1 cellular context compared by ENCODE assay signal in the genomic region with DNA sequence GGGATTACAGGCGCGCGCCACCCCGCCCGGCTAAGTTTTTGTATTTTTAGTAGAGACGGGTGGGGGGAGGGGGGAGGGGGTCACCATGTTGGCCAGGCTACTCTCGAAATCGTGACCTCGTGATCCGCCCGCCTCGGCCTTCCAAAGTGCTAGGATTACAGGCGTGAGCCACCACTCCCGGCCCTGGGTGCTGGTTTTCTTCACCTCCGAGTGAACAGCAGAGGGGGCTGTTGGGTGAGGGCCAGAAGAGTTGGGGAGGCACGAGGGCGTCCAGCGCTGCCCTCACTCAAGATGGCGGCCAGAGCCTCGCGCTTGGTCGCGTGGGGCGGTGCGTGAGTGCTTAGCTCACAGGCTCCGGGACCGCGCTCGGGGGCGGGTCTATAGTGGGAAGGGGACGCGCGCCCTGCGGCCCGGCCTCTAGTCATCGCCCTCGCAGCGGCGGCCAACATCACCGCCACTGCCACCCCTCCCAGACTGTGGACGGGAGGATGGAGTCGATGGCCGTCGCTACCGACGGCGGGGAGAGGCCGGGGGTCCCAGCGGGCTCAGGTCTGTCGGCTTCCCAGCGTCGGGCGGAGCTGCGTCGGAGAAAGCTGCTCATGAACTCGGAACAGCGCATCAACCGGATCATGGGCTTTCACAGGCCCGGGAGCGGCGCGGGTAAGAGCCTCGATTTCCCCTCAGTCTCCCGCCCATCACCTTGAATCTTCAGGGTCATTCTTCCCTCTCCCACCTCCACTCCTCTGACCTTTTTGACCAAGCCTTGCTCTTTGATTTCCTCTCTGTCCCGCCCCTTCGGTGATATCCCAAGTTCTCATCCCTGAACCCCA.
A peak's percentile ranks its signal among the peaks of the same experiment; 100 is the strongest.
TF ChIP-seq lines count a peak whose summit lies in the region.

A gene (plus strand): TSS at position 416 of the 830 bp plus-strand sequence. CDS start 73 bp downstream, at position 489.

TF ChIP-seq in K562, 482 proteins besides CTCF, POLR2A, EP300 and RAD21 (continued from another document and continues in another):
- peak; percentile 90 for TF ChIP-seq NR2C2 (CRISPR knock-in tag; IDR thresholded peaks at IDR 0.05)
- TF ChIP-seq NR2C2 (tag; IDR thresholded peaks at IDR 0.05) = peak; percentile 81
- TF ChIP-seq, protein P1, sequence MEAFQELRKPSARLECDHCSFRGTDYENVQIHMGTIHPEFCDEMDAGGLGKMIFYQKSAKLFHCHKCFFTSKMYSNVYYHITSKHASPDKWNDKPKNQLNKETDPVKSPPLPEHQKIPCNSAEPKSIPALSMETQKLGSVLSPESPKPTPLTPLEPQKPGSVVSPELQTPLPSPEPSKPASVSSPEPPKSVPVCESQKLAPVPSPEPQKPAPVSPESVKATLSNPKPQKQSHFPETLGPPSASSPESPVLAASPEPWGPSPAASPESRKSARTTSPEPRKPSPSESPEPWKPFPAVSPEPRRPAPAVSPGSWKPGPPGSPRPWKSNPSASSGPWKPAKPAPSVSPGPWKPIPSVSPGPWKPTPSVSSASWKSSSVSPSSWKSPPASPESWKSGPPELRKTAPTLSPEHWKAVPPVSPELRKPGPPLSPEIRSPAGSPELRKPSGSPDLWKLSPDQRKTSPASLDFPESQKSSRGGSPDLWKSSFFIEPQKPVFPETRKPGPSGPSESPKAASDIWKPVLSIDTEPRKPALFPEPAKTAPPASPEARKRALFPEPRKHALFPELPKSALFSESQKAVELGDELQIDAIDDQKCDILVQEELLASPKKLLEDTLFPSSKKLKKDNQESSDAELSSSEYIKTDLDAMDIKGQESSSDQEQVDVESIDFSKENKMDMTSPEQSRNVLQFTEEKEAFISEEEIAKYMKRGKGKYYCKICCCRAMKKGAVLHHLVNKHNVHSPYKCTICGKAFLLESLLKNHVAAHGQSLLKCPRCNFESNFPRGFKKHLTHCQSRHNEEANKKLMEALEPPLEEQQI (IDR thresholded peaks at IDR 0.05) = 0 out of 2 replicates have a peak, but pooled peaks have one; percentile 54
- no peak for TF ChIP-seq ZNF224 (CRISPR knock-in tag; IDR thresholded peaks at IDR 0.05)
- TF ChIP-seq GABPA (tag; conservative IDR thresholded peaks at IDR 0.05; ENCODE audit: low read depth) = 0 out of 2 replicates have a peak, but pooled peaks have one; percentile 53
- no peak for TF ChIP-seq YBX1 (IDR thresholded peaks at IDR 0.05)
- TF ChIP-seq, protein P2, sequence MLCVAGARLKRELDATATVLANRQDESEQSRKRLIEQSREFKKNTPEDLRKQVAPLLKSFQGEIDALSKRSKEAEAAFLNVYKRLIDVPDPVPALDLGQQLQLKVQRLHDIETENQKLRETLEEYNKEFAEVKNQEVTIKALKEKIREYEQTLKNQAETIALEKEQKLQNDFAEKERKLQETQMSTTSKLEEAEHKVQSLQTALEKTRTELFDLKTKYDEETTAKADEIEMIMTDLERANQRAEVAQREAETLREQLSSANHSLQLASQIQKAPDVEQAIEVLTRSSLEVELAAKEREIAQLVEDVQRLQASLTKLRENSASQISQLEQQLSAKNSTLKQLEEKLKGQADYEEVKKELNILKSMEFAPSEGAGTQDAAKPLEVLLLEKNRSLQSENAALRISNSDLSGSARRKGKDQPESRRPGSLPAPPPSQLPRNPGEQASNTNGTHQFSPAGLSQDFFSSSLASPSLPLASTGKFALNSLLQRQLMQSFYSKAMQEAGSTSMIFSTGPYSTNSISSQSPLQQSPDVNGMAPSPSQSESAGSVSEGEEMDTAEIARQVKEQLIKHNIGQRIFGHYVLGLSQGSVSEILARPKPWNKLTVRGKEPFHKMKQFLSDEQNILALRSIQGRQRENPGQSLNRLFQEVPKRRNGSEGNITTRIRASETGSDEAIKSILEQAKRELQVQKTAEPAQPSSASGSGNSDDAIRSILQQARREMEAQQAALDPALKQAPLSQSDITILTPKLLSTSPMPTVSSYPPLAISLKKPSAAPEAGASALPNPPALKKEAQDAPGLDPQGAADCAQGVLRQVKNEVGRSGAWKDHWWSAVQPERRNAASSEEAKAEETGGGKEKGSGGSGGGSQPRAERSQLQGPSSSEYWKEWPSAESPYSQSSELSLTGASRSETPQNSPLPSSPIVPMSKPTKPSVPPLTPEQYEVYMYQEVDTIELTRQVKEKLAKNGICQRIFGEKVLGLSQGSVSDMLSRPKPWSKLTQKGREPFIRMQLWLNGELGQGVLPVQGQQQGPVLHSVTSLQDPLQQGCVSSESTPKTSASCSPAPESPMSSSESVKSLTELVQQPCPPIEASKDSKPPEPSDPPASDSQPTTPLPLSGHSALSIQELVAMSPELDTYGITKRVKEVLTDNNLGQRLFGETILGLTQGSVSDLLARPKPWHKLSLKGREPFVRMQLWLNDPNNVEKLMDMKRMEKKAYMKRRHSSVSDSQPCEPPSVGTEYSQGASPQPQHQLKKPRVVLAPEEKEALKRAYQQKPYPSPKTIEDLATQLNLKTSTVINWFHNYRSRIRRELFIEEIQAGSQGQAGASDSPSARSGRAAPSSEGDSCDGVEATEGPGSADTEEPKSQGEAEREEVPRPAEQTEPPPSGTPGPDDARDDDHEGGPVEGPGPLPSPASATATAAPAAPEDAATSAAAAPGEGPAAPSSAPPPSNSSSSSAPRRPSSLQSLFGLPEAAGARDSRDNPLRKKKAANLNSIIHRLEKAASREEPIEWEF (CRISPR knock-in tag; IDR thresholded peaks at IDR 0.05) = no peak
- TF ChIP-seq ARID1B (IDR thresholded peaks at IDR 0.05) = no peak; the same call in none of the 2 replicates
- TF ChIP-seq, protein P3, sequence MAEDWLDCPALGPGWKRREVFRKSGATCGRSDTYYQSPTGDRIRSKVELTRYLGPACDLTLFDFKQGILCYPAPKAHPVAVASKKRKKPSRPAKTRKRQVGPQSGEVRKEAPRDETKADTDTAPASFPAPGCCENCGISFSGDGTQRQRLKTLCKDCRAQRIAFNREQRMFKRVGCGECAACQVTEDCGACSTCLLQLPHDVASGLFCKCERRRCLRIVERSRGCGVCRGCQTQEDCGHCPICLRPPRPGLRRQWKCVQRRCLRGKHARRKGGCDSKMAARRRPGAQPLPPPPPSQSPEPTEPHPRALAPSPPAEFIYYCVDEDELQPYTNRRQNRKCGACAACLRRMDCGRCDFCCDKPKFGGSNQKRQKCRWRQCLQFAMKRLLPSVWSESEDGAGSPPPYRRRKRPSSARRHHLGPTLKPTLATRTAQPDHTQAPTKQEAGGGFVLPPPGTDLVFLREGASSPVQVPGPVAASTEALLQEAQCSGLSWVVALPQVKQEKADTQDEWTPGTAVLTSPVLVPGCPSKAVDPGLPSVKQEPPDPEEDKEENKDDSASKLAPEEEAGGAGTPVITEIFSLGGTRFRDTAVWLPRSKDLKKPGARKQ (CRISPR knock-in tag; IDR thresholded peaks at IDR 0.05) = no peak
- TF ChIP-seq MYC (IDR thresholded peaks at IDR 0.05; ENCODE audit: low read depth, low read length) = peak; percentile 99
- TF ChIP-seq MYC (CRISPR knock-in tag; IDR thresholded peaks at IDR 0.05; ENCODE audit: borderline replicate concordance, low read depth) = peak; percentile 15; the same call in 1 of the 2 replicates
- no peak for TF ChIP-seq SREBF1 (IDR thresholded peaks at IDR 0.05; ENCODE audit: borderline replicate concordance, low read depth, low read length)
- TF ChIP-seq, protein P4, sequence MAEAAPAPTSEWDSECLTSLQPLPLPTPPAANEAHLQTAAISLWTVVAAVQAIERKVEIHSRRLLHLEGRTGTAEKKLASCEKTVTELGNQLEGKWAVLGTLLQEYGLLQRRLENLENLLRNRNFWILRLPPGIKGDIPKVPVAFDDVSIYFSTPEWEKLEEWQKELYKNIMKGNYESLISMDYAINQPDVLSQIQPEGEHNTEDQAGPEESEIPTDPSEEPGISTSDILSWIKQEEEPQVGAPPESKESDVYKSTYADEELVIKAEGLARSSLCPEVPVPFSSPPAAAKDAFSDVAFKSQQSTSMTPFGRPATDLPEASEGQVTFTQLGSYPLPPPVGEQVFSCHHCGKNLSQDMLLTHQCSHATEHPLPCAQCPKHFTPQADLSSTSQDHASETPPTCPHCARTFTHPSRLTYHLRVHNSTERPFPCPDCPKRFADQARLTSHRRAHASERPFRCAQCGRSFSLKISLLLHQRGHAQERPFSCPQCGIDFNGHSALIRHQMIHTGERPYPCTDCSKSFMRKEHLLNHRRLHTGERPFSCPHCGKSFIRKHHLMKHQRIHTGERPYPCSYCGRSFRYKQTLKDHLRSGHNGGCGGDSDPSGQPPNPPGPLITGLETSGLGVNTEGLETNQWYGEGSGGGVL (CRISPR knock-in tag; IDR thresholded peaks at IDR 0.05) = no peak
- peak; percentile 90 for TF ChIP-seq ATF7 (IDR thresholded peaks at IDR 0.05)
- TF ChIP-seq ZBED1 (IDR thresholded peaks at IDR 0.05) = 0 out of 2 replicates have a peak, but pooled peaks have one; percentile 61
- TF ChIP-seq SREBF2 (CRISPR knock-in tag; IDR thresholded peaks at IDR 0.05) = no peak
- 0 out of 2 replicates have a peak, but pooled peaks have one; percentile 51 for TF ChIP-seq POLR2AphosphoS5 (IDR thresholded peaks at IDR 0.05; ENCODE audit: control insufficient read depth, insufficient read depth, low read depth, low read length)
- TF ChIP-seq, protein P5, sequence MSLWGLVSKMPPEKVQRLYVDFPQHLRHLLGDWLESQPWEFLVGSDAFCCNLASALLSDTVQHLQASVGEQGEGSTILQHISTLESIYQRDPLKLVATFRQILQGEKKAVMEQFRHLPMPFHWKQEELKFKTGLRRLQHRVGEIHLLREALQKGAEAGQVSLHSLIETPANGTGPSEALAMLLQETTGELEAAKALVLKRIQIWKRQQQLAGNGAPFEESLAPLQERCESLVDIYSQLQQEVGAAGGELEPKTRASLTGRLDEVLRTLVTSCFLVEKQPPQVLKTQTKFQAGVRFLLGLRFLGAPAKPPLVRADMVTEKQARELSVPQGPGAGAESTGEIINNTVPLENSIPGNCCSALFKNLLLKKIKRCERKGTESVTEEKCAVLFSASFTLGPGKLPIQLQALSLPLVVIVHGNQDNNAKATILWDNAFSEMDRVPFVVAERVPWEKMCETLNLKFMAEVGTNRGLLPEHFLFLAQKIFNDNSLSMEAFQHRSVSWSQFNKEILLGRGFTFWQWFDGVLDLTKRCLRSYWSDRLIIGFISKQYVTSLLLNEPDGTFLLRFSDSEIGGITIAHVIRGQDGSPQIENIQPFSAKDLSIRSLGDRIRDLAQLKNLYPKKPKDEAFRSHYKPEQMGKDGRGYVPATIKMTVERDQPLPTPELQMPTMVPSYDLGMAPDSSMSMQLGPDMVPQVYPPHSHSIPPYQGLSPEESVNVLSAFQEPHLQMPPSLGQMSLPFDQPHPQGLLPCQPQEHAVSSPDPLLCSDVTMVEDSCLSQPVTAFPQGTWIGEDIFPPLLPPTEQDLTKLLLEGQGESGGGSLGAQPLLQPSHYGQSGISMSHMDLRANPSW (CRISPR knock-in tag; IDR thresholded peaks at IDR 0.05) = peak; percentile 93; the same call in 1 of the 2 replicates
- TF ChIP-seq ZNF324 (CRISPR knock-in tag; IDR thresholded peaks at IDR 0.05) = no peak
- peak; percentile 66 for TF ChIP-seq JUND (IDR thresholded peaks at IDR 0.05; ENCODE audit: borderline replicate concordance, low read depth, low read length)
- peak; percentile 66; the same call in 1 of the 3 replicates for TF ChIP-seq JUND (tag; IDR thresholded peaks at IDR 0.05; ENCODE audit: borderline replicate concordance, low read depth, low read length)
- peak; percentile 48 for TF ChIP-seq C11orf30 (IDR thresholded peaks at IDR 0.05; ENCODE audit: low read depth)
- TF ChIP-seq POLR3G (IDR thresholded peaks at IDR 0.05; ENCODE audit: extremely low read depth, insufficient read length, insufficient replicate concordance) = no peak
- TF ChIP-seq BACH1 (tag; IDR thresholded peaks at IDR 0.05) = no peak
- TF ChIP-seq MYNN (IDR thresholded peaks at IDR 0.05) = 0 out of 2 replicates have a peak, but pooled peaks have one; percentile 44
- no peak for TF ChIP-seq MYNN (CRISPR knock-in tag; IDR thresholded peaks at IDR 0.05)
- peak; percentile 59; the same call in 1 of the 2 replicates for TF ChIP-seq ZKSCAN1 (IDR thresholded peaks at IDR 0.05; ENCODE audit: low read depth, low read length)
- peak; percentile 98 for TF ChIP-seq CREB1 (IDR thresholded peaks at IDR 0.05)
- peak; percentile 98 for TF ChIP-seq CREB1 (CRISPR knock-in tag; IDR thresholded peaks at IDR 0.05)
- TF ChIP-seq POLR3A (IDR thresholded peaks at IDR 0.05; ENCODE audit: borderline replicate concordance, extremely low read depth, insufficient read depth, insufficient read length) = no peak
- TF ChIP-seq, protein P6, sequence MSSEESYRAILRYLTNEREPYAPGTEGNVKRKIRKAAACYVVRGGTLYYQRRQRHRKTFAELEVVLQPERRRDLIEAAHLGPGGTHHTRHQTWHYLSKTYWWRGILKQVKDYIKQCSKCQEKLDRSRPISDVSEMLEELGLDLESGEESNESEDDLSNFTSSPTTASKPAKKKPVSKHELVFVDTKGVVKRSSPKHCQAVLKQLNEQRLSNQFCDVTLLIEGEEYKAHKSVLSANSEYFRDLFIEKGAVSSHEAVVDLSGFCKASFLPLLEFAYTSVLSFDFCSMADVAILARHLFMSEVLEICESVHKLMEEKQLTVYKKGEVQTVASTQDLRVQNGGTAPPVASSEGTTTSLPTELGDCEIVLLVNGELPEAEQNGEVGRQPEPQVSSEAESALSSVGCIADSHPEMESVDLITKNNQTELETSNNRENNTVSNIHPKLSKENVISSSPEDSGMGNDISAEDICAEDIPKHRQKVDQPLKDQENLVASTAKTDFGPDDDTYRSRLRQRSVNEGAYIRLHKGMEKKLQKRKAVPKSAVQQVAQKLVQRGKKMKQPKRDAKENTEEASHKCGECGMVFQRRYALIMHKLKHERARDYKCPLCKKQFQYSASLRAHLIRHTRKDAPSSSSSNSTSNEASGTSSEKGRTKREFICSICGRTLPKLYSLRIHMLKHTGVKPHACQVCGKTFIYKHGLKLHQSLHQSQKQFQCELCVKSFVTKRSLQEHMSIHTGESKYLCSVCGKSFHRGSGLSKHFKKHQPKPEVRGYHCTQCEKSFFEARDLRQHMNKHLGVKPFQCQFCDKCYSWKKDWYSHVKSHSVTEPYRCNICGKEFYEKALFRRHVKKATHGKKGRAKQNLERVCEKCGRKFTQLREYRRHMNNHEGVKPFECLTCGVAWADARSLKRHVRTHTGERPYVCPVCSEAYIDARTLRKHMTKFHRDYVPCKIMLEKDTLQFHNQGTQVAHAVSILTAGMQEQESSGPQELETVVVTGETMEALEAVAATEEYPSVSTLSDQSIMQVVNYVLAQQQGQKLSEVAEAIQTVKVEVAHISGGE (CRISPR knock-in tag; IDR thresholded peaks at IDR 0.05) = no peak
- TF ChIP-seq PPARD (CRISPR knock-in tag; IDR thresholded peaks at IDR 0.05) = no peak
- no peak for TF ChIP-seq SMAD2 (IDR thresholded peaks at IDR 0.05; ENCODE audit: low read depth, low read length)
- peak; percentile 62; the same call in 1 of the 2 replicates for TF ChIP-seq RAD51 (IDR thresholded peaks at IDR 0.05; ENCODE audit: borderline replicate concordance, low read depth)
- TF ChIP-seq TEAD1 (CRISPR knock-in tag; IDR thresholded peaks at IDR 0.05) = peak in 1 of 2 experiments; percentile 56; a peak in 2 of 4 replicates
- TF ChIP-seq SAFB (IDR thresholded peaks at IDR 0.05; ENCODE audit: borderline replicate concordance, low read depth, low read length) = peak; percentile 74; the same call in 1 of the 2 replicates
- no peak for TF ChIP-seq EHMT2 (IDR thresholded peaks at IDR 0.05)
- no peak for TF ChIP-seq GABPB2 (CRISPR knock-in tag; conservative IDR thresholded peaks at IDR 0.05)
- no peak for TF ChIP-seq ZNF3 (CRISPR knock-in tag; IDR thresholded peaks at IDR 0.05)
- TF ChIP-seq KLF6 (CRISPR knock-in tag; IDR thresholded peaks at IDR 0.05; ENCODE audit: borderline replicate concordance) = no peak
